Comparison of ENCODE assay signal across 11 cellular contexts in the genomic region with DNA sequence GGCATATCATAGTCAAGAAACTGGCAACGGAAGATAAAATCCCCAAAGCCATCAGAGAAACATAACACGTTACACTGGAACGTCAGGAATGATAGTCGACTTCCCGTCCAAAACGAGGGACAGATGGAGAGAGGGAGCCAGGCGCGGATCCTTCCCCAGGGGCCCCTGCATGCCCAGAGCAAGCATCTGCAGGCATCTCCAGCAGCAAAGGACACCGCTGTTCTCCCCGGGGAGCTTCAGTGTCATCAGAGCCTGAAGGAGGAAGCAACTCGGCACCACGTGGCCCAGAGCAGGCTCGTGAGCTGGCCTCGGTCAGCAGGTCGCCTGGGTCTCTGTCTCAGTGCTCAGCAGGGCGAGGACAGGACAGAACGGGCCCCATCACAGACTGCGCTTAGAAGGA. TPM values are rescaled to one million over a fixed set of nuclear protein-coding genes. Genes with fewer than 3 reads are reported as not detected.
A peak's percentile ranks its signal among the peaks of the same experiment; 100 is the strongest.
DNase-seq lines count a peak whose midpoint lies in the region; ATAC-seq and TF ChIP-seq lines count a peak whose summit lies in the region.
"Had no signal": no experiment of that assay in that cellular context is flagged by ENCODE, and none has a peak within 500 bp of the region (broad histone marks: within the 10 kb centered on the region; RNA-seq: fewer than 3 reads in every experiment).

No MANE protein-coding gene starts in this region.

- no peak overlapping the region for H2BK120ac ChIP-seq in mesendoderm (ENCODE audit: low read depth, low read length)

- no peak for TF ChIP-seq POLR2A in breast epithelium (IDR thresholded peaks at IDR 0.05)

- no peak overlapping the region for H3K4me2 ChIP-seq in mesendoderm (ENCODE audit: low read length)

- H4K5ac ChIP-seq in mesendoderm (ENCODE audit: low read length): no peak overlapping the region

- H3K27me3 ChIP-seq in breast epithelium (no peaks in the 10 kb centered on the region), foreskin keratinocyte (no peaks in the 10 kb centered on the region), mesendoderm (ENCODE audit: insufficient read depth, low read length, poor library complexity) (no peaks in the 10 kb centered on the region)
- no peaks in the 10 kb centered on the region for H3K27me3 ChIP-seq in naive thymus-derived CD4-positive, alpha-beta T cell (ENCODE audit: control insufficient read depth in 2 of 2, insufficient read depth in 2 of 2, low read length in 2 of 2)

- H3K4ac ChIP-seq in mesendoderm (ENCODE audit: low read depth, low read length): no peak overlapping the region

- H3K27me3 Mint-ChIP-seq in MCF 10A (ENCODE audit: insufficient read depth, unreplicated experiment): no peaks in the 10 kb centered on the region
- no peaks in the 10 kb centered on the region for H3K27me3 Mint-ChIP-seq in neural crest cell (ENCODE audit: low read depth)
- no peaks in the 10 kb centered on the region for H3K27me3 Mint-ChIP-seq in naive thymus-derived CD4-positive, alpha-beta T cell

- H2BK15ac ChIP-seq in mesendoderm (replicated peaks; ENCODE audit: low read depth): no peak overlapping the region

- no peak overlapping the region for H3K4me3 ChIP-seq in breast epithelium
- no peak overlapping the region for H3K4me3 ChIP-seq in fibroblast of pulmonary artery (replicated peaks; ENCODE audit: low read depth, low read length)
- H3K4me3 ChIP-seq in naive thymus-derived CD4-positive, alpha-beta T cell (ENCODE audit: low read length): no peak overlapping the region
- no peak overlapping the region for H3K4me3 ChIP-seq in mesendoderm (ENCODE audit: low read length)

- no peak for ATAC-seq in naive thymus-derived CD4-positive, alpha-beta T cell
- ATAC-seq in foreskin keratinocyte: no peak

- H3K9me3 Mint-ChIP-seq in MCF 10A (ENCODE audit: unreplicated experiment) (peaks cover 13% of the 10 kb centered on the region), neural crest cell (peaks cover 4% of the 10 kb centered on the region)
- no peaks in the 10 kb centered on the region for H3K9me3 Mint-ChIP-seq in naive thymus-derived CD4-positive, alpha-beta T cell
- H3K9me3 Mint-ChIP-seq: activated T-helper 1 cell treated with anti-CD3 and anti-CD28 coated beads, Interleukin-12 subunit alpha, Interleukin-12 subunit beta, Interleukin-2, Interleukin-4 antibody, amounts not matched to agents 30 ng/mL and 10 ng/mL and 1 ng/mL, durations not matched to agents 14 hours and 24 hours and 36 hours had no signal

- no peak overlapping the region for H3K56ac ChIP-seq in mesendoderm (ENCODE audit: low read length)

- no peaks in the 10 kb centered on the region for H3K9me3 ChIP-seq in breast epithelium
- H3K9me3 ChIP-seq in naive thymus-derived CD4-positive, alpha-beta T cell (ENCODE audit: control insufficient read depth in 2 of 3, low read length in 3 of 3): no peaks in the 10 kb centered on the region

- H3K18ac ChIP-seq in mesendoderm (ENCODE audit: low read length): no peak overlapping the region

- H3K36me3 ChIP-seq in breast epithelium: peaks cover 6% of the 10 kb centered on the region
- peaks cover 0 to 37% (median 0%) of the 10 kb centered on the region in 3 experiments for H3K36me3 ChIP-seq in naive thymus-derived CD4-positive, alpha-beta T cell (ENCODE audit: control insufficient read depth in 2 of 3, insufficient read depth in 3 of 3, low read length in 3 of 3)
- H3K36me3 ChIP-seq in mesendoderm (ENCODE audit: control insufficient read depth, insufficient read depth, low read length): no peaks in the 10 kb centered on the region

- intact Hi-C loops in breast epithelium (cut with DNase I; ENCODE audit: low total_unique reads) (loop anchor here (1.0 kb wide), 1 partner anchor 20 kb away; no protein-coding TSS in a partner anchor), MCF 10A (cut with micrococcal nuclease) (no loop called here)
- intact Hi-C loops in naive thymus-derived CD4-positive, alpha-beta T cell (cut with micrococcal nuclease): no loop called here

- no peak overlapping the region for H2AK5ac ChIP-seq in mesendoderm (ENCODE audit: low read length)

- H3K79me1 ChIP-seq in mesendoderm (ENCODE audit: low read length): no peaks in the 10 kb centered on the region

- H4K8ac ChIP-seq in mesendoderm (ENCODE audit: low read depth, low read length): no peak overlapping the region

- H3K4me1 ChIP-seq in breast epithelium: no peaks in the 10 kb centered on the region
- H3K4me1 ChIP-seq in naive thymus-derived CD4-positive, alpha-beta T cell (ENCODE audit: control insufficient read depth in 2 of 2, insufficient read depth in 2 of 2, low read length in 2 of 2): no peaks in the 10 kb centered on the region
- no peaks in the 10 kb centered on the region for H3K4me1 ChIP-seq in foreskin keratinocyte
- no peaks in the 10 kb centered on the region for H3K4me1 ChIP-seq in mesendoderm (ENCODE audit: control insufficient read depth, low read depth, low read length)

- no peak overlapping the region for H3K9ac ChIP-seq in mesendoderm (ENCODE audit: low read length)

- BruUV-seq in MCF 10A (replicated peaks; lab: Mats Ljungman, UMichigan): no TSS peak

- no peak overlapping the region for H3K23ac ChIP-seq in mesendoderm (ENCODE audit: low read length)

- H2BK5ac ChIP-seq in mesendoderm (ENCODE audit: low read length): no peak overlapping the region

- no peak overlapping the region for H3K4me3 Mint-ChIP-seq in MCF 10A (ENCODE audit: unreplicated experiment)
- no peak overlapping the region for H3K4me3 Mint-ChIP-seq in neural crest cell
- no peak overlapping the region for H3K4me3 Mint-ChIP-seq in naive thymus-derived CD4-positive, alpha-beta T cell
- H3K4me3 Mint-ChIP-seq: activated T-helper 1 cell treated with anti-CD3 and anti-CD28 coated beads, Interleukin-12 subunit alpha, Interleukin-12 subunit beta, Interleukin-2, Interleukin-4 antibody, amounts not matched to agents 30 ng/mL and 10 ng/mL and 1 ng/mL, durations not matched to agents 14 hours and 24 hours and 36 hours had no signal

- TF ChIP-seq CTCF in breast epithelium (IDR thresholded peaks at IDR 0.05): no peak
- TF ChIP-seq CTCF in MCF 10A (IDR thresholded peaks at IDR 0.05; ENCODE audit: unreplicated experiment): no peak
- no peak for TF ChIP-seq CTCF in fibroblast of pulmonary artery (IDR thresholded peaks at IDR 0.05; ENCODE audit: low read length, missing control alignments)
- no peak for TF ChIP-seq CTCF in neural crest cell (conservative IDR thresholded peaks at IDR 0.05)
- TF ChIP-seq CTCF in foreskin keratinocyte (conservative IDR thresholded peaks at IDR 0.05): no peak

- DNase-seq in breast epithelium (ENCODE audit: low spot score in 2 of 2): peak in 1 of 2 donors; percentile 30
- DNase-seq in MCF 10A (ENCODE audit: unreplicated experiment): no peak
- DNase-seq in fibroblast of pulmonary artery (ENCODE audit: low read depth): peak; percentile 17
- no peak for DNase-seq in neural crest cell (ENCODE audit: low read depth, low spot score)
- no peak for DNase-seq in naive thymus-derived CD4-positive, alpha-beta T cell
- no peak for DNase-seq in foreskin keratinocyte
- DNase-seq in mesendoderm: no peak
- DNase-seq in NCI-H1694 (lab: John Stamatoyannopoulos, UW): no peak
- DNase-seq: NK-92 treated with Interleukin-12 subunit alpha and Interleukin-12 subunit beta, amount 100 ng/mL, for 24 hours had no signal

- H3K36me3 Mint-ChIP-seq in MCF 10A (ENCODE audit: insufficient read depth, unreplicated experiment) (peaks cover 9% of the 10 kb centered on the region), neural crest cell (ENCODE audit: low read depth) (peaks cover 24% of the 10 kb centered on the region)
- H3K36me3 Mint-ChIP-seq in naive thymus-derived CD4-positive, alpha-beta T cell: peaks cover 5 to 44% (median 25%) of the 10 kb centered on the region in 5 donors

- no peaks in the 10 kb centered on the region for H3K79me2 ChIP-seq in mesendoderm (ENCODE audit: control insufficient read depth, insufficient read depth, low read length)

- H3K4me1 Mint-ChIP-seq in MCF 10A (ENCODE audit: insufficient read depth, unreplicated experiment) (no peaks in the 10 kb centered on the region), neural crest cell (peaks cover 24% of the 10 kb centered on the region)
- peaks cover 0 to 6% (median 0%) of the 10 kb centered on the region in 7 donors for H3K4me1 Mint-ChIP-seq in naive thymus-derived CD4-positive, alpha-beta T cell

- WGBS in mesendoderm (ENCODE audit: extremely low coverage, insufficient coverage, low lambda C conversion rate): no CpG with 5 or more reads among the region's 18 CpGs

- CTCF ChIA-PET in MCF 10A (lab: Yijun Ruan, JAX): no interaction called here
- CTCF ChIA-PET in naive thymus-derived CD4-positive, alpha-beta T cell (lab: Charles Lee): no interaction called here

- POLR2A ChIA-PET in MCF 10A (lab: Yijun Ruan, JAX): no interaction called here
- POLR2A ChIA-PET in naive thymus-derived CD4-positive, alpha-beta T cell (lab: Charles Lee): no interaction called here

- no peak overlapping the region for H3K27ac Mint-ChIP-seq in MCF 10A (ENCODE audit: low read depth, unreplicated experiment)
- peak overlapping the region; percentile 89 for H3K27ac Mint-ChIP-seq in neural crest cell (ENCODE audit: unreplicated experiment)
- H3K27ac Mint-ChIP-seq in naive thymus-derived CD4-positive, alpha-beta T cell: no peak overlapping the region
- H3K27ac Mint-ChIP-seq: activated T-helper 1 cell treated with anti-CD3 and anti-CD28 coated beads, Interleukin-12 subunit alpha, Interleukin-12 subunit beta, Interleukin-2, Interleukin-4 antibody, amounts not matched to agents 30 ng/mL and 10 ng/mL and 1 ng/mL, durations not matched to agents 14 hours and 24 hours and 36 hours had no signal

- H3K27ac ChIP-seq in breast epithelium (peak overlapping the region; percentile 45 to 83), foreskin keratinocyte (no peak overlapping the region), mesendoderm (ENCODE audit: low read depth, low read length) (no peak overlapping the region)
- no peak overlapping the region for H3K27ac ChIP-seq in naive thymus-derived CD4-positive, alpha-beta T cell (ENCODE audit: low read depth, low read length)
- H3K27ac ChIP-seq: 22Rv1 had no signal

RNA-seq across cellular contexts. Expression of a gene that starts 50.1 kb away (rescaled TPM):
- 10 to 100 TPM; 14.1 to 26.4 (median 21.4) TPM for total RNA-seq in breast epithelium
- total RNA-seq in MCF 10A (2022): 9.9 and 11.2 TPM in 2 replicates
- 16.0 and 19.4 TPM in 2 replicates for total RNA-seq in neural crest cell
- total RNA-seq in naive thymus-derived CD4-positive, alpha-beta T cell: 10 to 100 TPM; 25.9 to 63.1 (median 43.1) TPM
- polyA plus RNA-seq in naive thymus-derived CD4-positive, alpha-beta T cell: 10 to 100 TPM; 10.6 to 19.4 TPM
- total RNA-seq in foreskin keratinocyte: 2.5 and 3.5 TPM in 2 replicates
- polyA plus RNA-seq in foreskin keratinocyte: 3.7 and 4.3 TPM in 2 replicates
- 1.7 TPM for polyA plus RNA-seq in mesendoderm (2013, experiment 1 of 2)
- polyA plus RNA-seq in mesendoderm (2013, experiment 2 of 2): 1.3 TPM

Comparison
In these comparisons a context has a peak if more than half of its experiments do, and no peak if none do; other contexts are left out.
1. H3K27ac ChIP-seq: peak in breast epithelium (2 of 2); none in naive thymus-derived CD4-positive, alpha-beta T cell (single experiment), foreskin keratinocyte (single experiment) and mesendoderm (single experiment).